9 cellular contexts compared by ENCODE assay signal in the genomic region with DNA sequence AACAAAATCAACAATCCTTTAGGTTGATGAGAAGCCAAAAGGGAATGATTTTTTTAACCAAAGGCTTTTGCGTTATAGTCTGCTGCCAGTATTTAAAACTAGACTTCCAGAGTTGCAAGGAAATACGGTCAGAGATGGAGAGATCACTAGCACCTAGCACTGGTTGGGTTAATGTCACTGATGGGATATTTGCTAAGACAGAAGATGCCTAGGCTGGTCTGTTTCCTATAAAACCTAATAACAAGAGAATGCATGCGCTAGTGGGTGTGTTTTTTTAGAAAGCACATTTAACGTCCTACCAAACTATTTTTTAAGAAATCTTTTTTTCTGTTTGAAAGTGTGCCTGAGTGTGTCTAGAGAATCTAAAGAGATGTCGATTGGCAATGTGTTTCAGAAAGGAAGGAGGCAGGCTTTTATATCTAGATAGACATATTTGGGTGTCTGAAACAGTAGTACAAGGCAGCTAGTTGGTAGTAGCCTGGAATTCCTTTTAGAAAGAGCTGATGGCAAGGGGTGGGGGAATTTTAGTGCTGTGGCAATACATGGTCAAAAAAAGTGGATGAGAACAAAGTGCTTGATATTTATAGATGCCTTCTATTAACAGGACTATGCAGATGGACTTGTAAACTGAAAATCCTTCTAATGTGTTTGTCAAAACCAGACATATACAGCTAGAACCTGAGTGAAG. TPM values are rescaled to one million over a fixed set of nuclear protein-coding genes. Genes with fewer than 3 reads are reported as not detected.
DNase-seq lines count a peak whose midpoint lies in the region; ATAC-seq and TF ChIP-seq lines count a peak whose summit lies in the region.
"Had no signal": no experiment of that assay in that cellular context is flagged by ENCODE, and none has a peak within 500 bp of the region (broad histone marks: within the 10 kb centered on the region; RNA-seq: fewer than 3 reads in every experiment).

No MANE protein-coding gene starts in this region.

- TF ChIP-seq CTCF in fibroblast of lung (conservative IDR thresholded peaks at IDR 0.05 in 1 of 2, IDR thresholded peaks at IDR 0.05 in 1 of 2; ENCODE audit: low read depth in 1 of 2, low read length in 2 of 2), result no peak

- no peaks in the 10 kb centered on the region for H3K9me3 ChIP-seq in SK-N-MC (ENCODE audit: low read depth, low read length)
- no peaks in the 10 kb centered on the region for H3K9me3 ChIP-seq in fibroblast of lung (ENCODE audit: control insufficient read depth, insufficient read depth, low read depth, low read length)
- no peaks in the 10 kb centered on the region for H3K9me3 ChIP-seq in aorta (ENCODE audit: control insufficient read depth, low read length)

- 2 to 3% methylated on average over 5 of the region's 5 CpGs for WGBS in aorta, 2 donors

- H2AFZ ChIP-seq in fibroblast of lung (ENCODE audit: low read length), result no peak overlapping the region

- H3K4me1 ChIP-seq in fibroblast of lung (ENCODE audit: control insufficient read depth, extremely low read depth, insufficient read depth, low read length), result peaks cover 18% of the 10 kb centered on the region
- H3K4me1 ChIP-seq in aorta (ENCODE audit: control insufficient read depth in 1 of 2, insufficient read depth in 2 of 2, low read length in 2 of 2), result peaks cover 0 to 11% of the 10 kb centered on the region in 2 donors

- H3K27me3 ChIP-seq in fibroblast of lung (ENCODE audit: control insufficient read depth, insufficient read depth, low read length) (no peaks in the 10 kb centered on the region), aorta (ENCODE audit: control insufficient read depth in 1 of 2, insufficient read depth in 2 of 2, low read length in 1 of 2) (no peaks in the 10 kb centered on the region)

- intact Hi-C loops in aorta (cut with DNase I), result loop anchor here (5.0 to 10.0 kb wide), 8 partner anchors 42 to 384 kb away; no protein-coding TSS in a partner anchor

- H3K9ac ChIP-seq in SK-N-MC (ENCODE audit: insufficient read length) (no peak overlapping the region), fibroblast of lung (ENCODE audit: insufficient read depth, low read length) (peak overlapping the region; percentile 77)

- no peak for DNase-seq in SK-N-MC (ENCODE audit: low read depth, low spot score)
- DNase-seq in fibroblast of lung (ENCODE audit: low read depth in 2 of 2), result peak in 1 of 2 donors; percentile 43
- peak; percentile 53 for DNase-seq in myocyte (ENCODE audit: low read depth)
- DNase-seq in aorta, result no peak
- DNase-seq in activated CD4-positive, alpha-beta T cell treated with anti-CD3 and anti-CD28 coated beads for 1 hour, result no peak
- no peak for DNase-seq in NCI-H774 (lab: John Stamatoyannopoulos, UW)
- DNase-seq: activated CD4-positive, alpha-beta T cell treated with anti-CD3 and anti-CD28 coated beads for 48 hours; NCI-H226 had no signal

- H4K20me1 ChIP-seq in fibroblast of lung (ENCODE audit: control insufficient read depth, extremely low read depth, insufficient read depth, low read length), result no peaks in the 10 kb centered on the region

- H3K79me2 ChIP-seq in fibroblast of lung (ENCODE audit: control insufficient read depth, insufficient read depth, low read length), result peaks cover 57% of the 10 kb centered on the region

- H3K4me2 ChIP-seq in fibroblast of lung (ENCODE audit: extremely low read depth, insufficient read depth, low read length), result peak overlapping the region; percentile 90

- H3K4me3 ChIP-seq in SK-N-MC (0 out of 2 replicates have a peak overlapping the region, but pooled peaks have one; percentile 61), fibroblast of lung (replicated peaks in 1 of 4; ENCODE audit: control extremely low read depth in 1 of 4, insufficient read depth in 1 of 4, low read depth in 3 of 4, low read length in 4 of 4) (peak overlapping the region; percentile 80 to 98 (median 88)), aorta (ENCODE audit: low read length in 2 of 2) (peak overlapping the region; percentile 99 to 100)

- no peak overlapping the region for H3K27ac ChIP-seq in SK-N-MC
- peak overlapping the region; percentile 79 for H3K27ac ChIP-seq in fibroblast of lung (ENCODE audit: insufficient read depth, low read length)
- H3K27ac ChIP-seq in aorta (ENCODE audit: low read depth in 1 of 2, low read length in 2 of 2), result peak overlapping the region; percentile 100

- ATAC-seq in aorta (ENCODE audit: low FRiP score), result peak; percentile 59
- no peak for ATAC-seq in GM21825 (IDR thresholded peaks at IDR 0.05; ENCODE audit: unreplicated experiment)

- H3K36me3 ChIP-seq in SK-N-MC (ENCODE audit: insufficient read depth, low read length), result no peaks in the 10 kb centered on the region
- peaks cover 2% of the 10 kb centered on the region for H3K36me3 ChIP-seq in fibroblast of lung (ENCODE audit: control insufficient read depth, insufficient read depth, low read length)
- H3K36me3 ChIP-seq in aorta (ENCODE audit: control insufficient read depth in 1 of 2, insufficient read depth in 2 of 2, low read length in 1 of 2), result no peaks in the 10 kb centered on the region

RNA-seq across cellular contexts. Expression of gene CALD1, which starts 0.9 kb away (rescaled TPM):
- total RNA-seq in fibroblast of lung (299 and 343 TPM in 2 replicates), myocyte (202 and 228 TPM in 2 replicates), aorta (1,000 to 10,000 TPM; 1,102 to 1,700 TPM)
- polyA plus RNA-seq in fibroblast of lung (377 and 1,187 TPM in 2 replicates), aorta (1,000 to 10,000 TPM in 1 of 2 donors, 100 to 1,000 TPM in 1; 658 to 1,235 TPM)
- polyA plus RNA-seq in fibroblast of lung (2012), result 287 and 889 TPM in 2 replicates
- 97.5 and 238 TPM in 2 replicates for polyA minus RNA-seq in fibroblast of lung (ENCODE audit: low replicate concordance)
- 947 TPM for polyA plus RNA-seq in myocyte (2012)
